In the genomic region with DNA sequence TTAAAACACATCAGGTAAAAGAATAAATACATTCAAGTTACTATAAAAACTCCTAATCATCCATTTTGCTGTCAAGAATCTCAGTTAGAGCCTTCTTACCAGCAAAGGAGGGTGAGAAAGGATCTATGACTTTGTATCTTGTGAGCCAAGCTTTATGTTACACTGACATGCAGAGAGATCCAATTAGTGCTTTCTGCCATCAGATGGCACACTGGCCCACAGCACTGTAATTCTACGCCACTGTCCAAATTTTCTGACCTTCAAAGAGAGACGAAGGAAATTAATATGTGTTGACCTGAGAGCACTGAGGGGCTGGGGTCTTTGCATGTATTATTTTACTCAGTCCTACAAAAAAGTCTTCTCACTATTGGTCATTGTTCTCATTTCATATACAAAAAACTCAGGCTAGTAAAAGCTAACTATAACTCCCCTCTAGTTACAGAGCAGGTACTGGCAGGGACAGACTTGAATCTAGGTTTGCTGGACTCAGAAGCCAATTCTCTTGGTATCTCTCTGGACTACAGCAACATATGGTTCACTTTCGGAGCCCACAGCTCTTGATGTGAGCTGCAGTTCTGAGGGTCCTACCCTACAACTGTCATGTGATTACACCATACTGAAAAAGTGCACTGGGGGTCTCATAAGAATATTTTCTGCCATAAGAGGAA, we compare ENCODE assay signal across 12 cellular contexts.
DNase-seq lines count a peak whose midpoint lies in the region; ATAC-seq and TF ChIP-seq lines count a peak whose summit lies in the region.
"Had no signal": no experiment of that assay in that cellular context is flagged by ENCODE, and none has a peak within 500 bp of the region (broad histone marks: within the 10 kb centered on the region; RNA-seq: fewer than 3 reads in every experiment).

No MANE protein-coding gene starts in this region.

- H4K20me1 ChIP-seq in Karpas-422 (ENCODE audit: insufficient read depth, low read depth, low read length), result no peaks in the 10 kb centered on the region

- 21% methylated on average over 3 of the region's 3 CpGs for WGBS in right lobe of liver (ENCODE audit: insufficient coverage, low coverage, low lambda C conversion rate, missing lambda C conversion rate)

- no peaks in the 10 kb centered on the region for H3K9me2 ChIP-seq in Karpas-422 (replicated peaks; ENCODE audit: insufficient read depth, low read length)

- intact Hi-C loops in right lobe of liver (cut with DNase I), result no loop called here

- ATAC-seq in right lobe of liver, result peak; percentile 80 to 93 (median 87)
- no peak for ATAC-seq in GM18868 (IDR thresholded peaks at IDR 0.05; ENCODE audit: unreplicated experiment)

- H3K36me3 ChIP-seq in right lobe of liver (no peaks in the 10 kb centered on the region), Karpas-422 (ENCODE audit: insufficient read depth, low read length) (no peaks in the 10 kb centered on the region)
- H3K36me3 ChIP-seq: uterus had no signal

- TF ChIP-seq CTCF in right lobe of liver (IDR thresholded peaks at IDR 0.05), result peak; percentile 39 to 64 (median 51)

- H3K79me2 ChIP-seq in Karpas-422 (ENCODE audit: low read length), result no peaks in the 10 kb centered on the region

- H3K4me2 ChIP-seq in Karpas-422 (ENCODE audit: low read depth, low read length, poor library complexity, severe bottlenecking), result no peak overlapping the region
- H3K4me2 ChIP-seq: PC-9 had no signal

- H3K4me3 ChIP-seq in right lobe of liver (no peak overlapping the region), Karpas-422 (ENCODE audit: low read length) (no peak overlapping the region)
- H3K4me3 ChIP-seq: PC-9, uterus had no signal

- H3K27ac ChIP-seq in right lobe of liver, result peak overlapping the region in 2 of 3 donors; percentile 67 to 87
- H3K27ac ChIP-seq in Karpas-422 (ENCODE audit: low read length), result no peak overlapping the region
- H3K27ac ChIP-seq: PC-9, uterus had no signal

- no peak overlapping the region for H2AFZ ChIP-seq in Karpas-422 (ENCODE audit: low read length)
- H2AFZ ChIP-seq: PC-9 had no signal

- no peak for TF ChIP-seq POLR2A in right lobe of liver (IDR thresholded peaks at IDR 0.05)

- no peaks in the 10 kb centered on the region for H3K27me3 ChIP-seq in right lobe of liver
- no peaks in the 10 kb centered on the region for H3K27me3 ChIP-seq in Karpas-422 (ENCODE audit: low read length)
- H3K27me3 ChIP-seq: uterus had no signal

- DNase-seq in Ammon's horn (ENCODE audit: low spot score) (peak; percentile 20), NCI-H526 (lab: John Stamatoyannopoulos, UW) (peak; percentile 17 to 53), dermis blood vessel endothelial cell (peak; percentile 62), right lobe of liver (no peak), Karpas-422 (no peak), OCI-M1 (lab: John Stamatoyannopoulos, UW) (no peak), DMS153 (lab: John Stamatoyannopoulos, UW) (no peak)
- DNase-seq: NCI-H2029 treated with DMSO at 0.1 percent for 48 hours, PC-9, small intestine, uterus had no signal

- peaks cover 0 to 26% (median 12%) of the 10 kb centered on the region in 4 donors for H3K4me1 ChIP-seq in right lobe of liver
- H3K4me1 ChIP-seq in Karpas-422 (ENCODE audit: low read length), result no peaks in the 10 kb centered on the region
- H3K4me1 ChIP-seq: uterus had no signal

- no peak overlapping the region for H3K9ac ChIP-seq in Karpas-422 (ENCODE audit: low read length)

- H3K9me3 ChIP-seq in right lobe of liver (no peaks in the 10 kb centered on the region), Karpas-422 (ENCODE audit: low read length) (no peaks in the 10 kb centered on the region)
- H3K9me3 ChIP-seq: uterus had no signal

Comparison
In these comparisons a context has a peak if more than half of its experiments do, and no peak if none do; other contexts are left out.
1. DNase-seq: peak in Ammon's horn (single experiment), NCI-H526 (2 of 2) and dermis blood vessel endothelial cell (single experiment); none in right lobe of liver (0 of 3), Karpas-422 (single experiment), OCI-M1 (single experiment) and DMS153 (single experiment).